ENCODE assay signal across 10 cellular contexts in genomic region chr9:7285199-7285598, GRCh38.
"Had no signal": no experiment of that assay in that cellular context is flagged by ENCODE, and none has a peak within 500 bp of the region (broad histone marks: within the 10 kb centered on the region; RNA-seq: fewer than 3 reads in every experiment).

No MANE protein-coding gene starts in this region.

- H3K4me3 Mint-ChIP-seq: IgD-negative memory B cell had no signal

- H3K9ac ChIP-seq: KMS-11 had no signal

- ATAC-seq: HepG2, K562 had no signal

- H3K4me3 ChIP-seq: K562 had no signal

- DNase-seq: IMR-90, Karpas-422, KBM-7, KG1 had no signal

- H3K4me2 ChIP-seq: KMS-11 had no signal

- H3K27ac ChIP-seq: HL-60, KMS-11 had no signal

- FAIRE-seq: HepG2, HTR-8/SVneo, K562 had no signal

- H3K36me3 Mint-ChIP-seq: IgD-negative memory B cell had no signal

- H3K27ac Mint-ChIP-seq: IgD-negative memory B cell had no signal
